ENCODE assay signal across 12 cellular contexts in the genomic region with DNA sequence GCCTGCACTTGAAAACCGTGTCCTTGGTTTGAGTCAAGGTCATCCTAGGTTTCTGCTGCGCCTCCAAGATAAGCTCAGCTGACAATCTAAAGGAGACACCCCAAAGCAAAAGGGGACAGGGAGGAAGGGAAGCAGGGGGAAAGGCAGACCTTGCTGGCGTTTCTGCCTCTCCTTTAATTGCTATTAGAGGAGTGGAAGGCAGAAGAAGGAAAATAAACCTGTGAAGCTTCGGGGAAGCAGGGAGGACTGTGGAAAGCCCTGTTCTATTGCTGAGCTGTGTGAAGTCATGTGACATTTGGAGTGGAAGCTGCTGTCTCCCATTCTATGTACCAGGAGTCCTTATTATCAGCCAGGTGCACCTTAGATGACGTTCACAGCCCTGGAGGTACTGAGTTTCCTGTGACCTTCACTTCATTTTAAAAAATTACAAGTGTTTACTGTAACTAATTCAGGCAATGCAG. TPM values are rescaled to one million over a fixed set of nuclear protein-coding genes. Genes with fewer than 3 reads are reported as not detected.
DNase-seq lines count a peak whose midpoint lies in the region; ATAC-seq, FAIRE-seq and TF ChIP-seq lines count a peak whose summit lies in the region.
"Had no signal": no experiment of that assay in that cellular context is flagged by ENCODE, and none has a peak within 500 bp of the region (broad histone marks: within the 10 kb centered on the region; RNA-seq: fewer than 3 reads in every experiment).

No MANE protein-coding gene starts in this region.

- peaks cover 4 to 9% of the 10 kb centered on the region in 2 experiments for H3K79me2 ChIP-seq in H1 (ENCODE audit: control insufficient read depth in 1 of 2, insufficient read depth in 2 of 2, low read length in 2 of 2)

- no peaks in the 10 kb centered on the region for H3K27me3 Mint-ChIP-seq in activated T-cell treated with anti-CD3 and anti-CD28 coated beads, Interleukin-2, amount 50 U/mL, for 24 hours

- H3K56ac ChIP-seq in H1 (replicated peaks; ENCODE audit: insufficient read length, low read depth, low read length) = no peak overlapping the region

- no peaks in the 10 kb centered on the region for H3K79me1 ChIP-seq in H1 (ENCODE audit: low read depth, low read length)

- no peak overlapping the region for H2BK5ac ChIP-seq in H1 (ENCODE audit: low read depth, low read length)

- peaks cover 9 to 20% (median 17%) of the 10 kb centered on the region in 4 experiments; a peak in 5 of 7 replicates for H3K4me1 ChIP-seq in H1 (replicated peaks in 1 of 4; ENCODE audit: control insufficient read depth in 3 of 4, insufficient read depth in 4 of 4, low read length in 3 of 4)
- peaks cover 8 to 32% (median 13%) of the 10 kb centered on the region in 4 donors for H3K4me1 ChIP-seq in stomach

- TF ChIP-seq POLR2A in H1 (IDR thresholded peaks at IDR 0.05; ENCODE audit: control extremely low read depth in 1 of 2, low read depth in 2 of 2, low read length in 2 of 2) = no peak
- TF ChIP-seq POLR2A in stomach (IDR thresholded peaks at IDR 0.05) = no peak

- TF ChIP-seq RAD21 in H1 (IDR thresholded peaks at IDR 0.05 in 1 of 2, conservative IDR thresholded peaks at IDR 0.05 in 1 of 2; ENCODE audit: low read depth in 2 of 2, low read length in 2 of 2) = no peak

- H2AFZ ChIP-seq in H1 (ENCODE audit: low read length) = peak overlapping the region; percentile 94

- H3K27me3 ChIP-seq in H1 (replicated peaks in 1 of 4; ENCODE audit: control insufficient read depth in 3 of 4, extremely low read depth in 1 of 4, insufficient read depth in 3 of 4, low read length in 3 of 4) (no peaks in the 10 kb centered on the region), stomach (no peaks in the 10 kb centered on the region)

- peaks cover 38% of the 10 kb centered on the region for H3K4me1 Mint-ChIP-seq in activated T-cell treated with anti-CD3 and anti-CD28 coated beads, Interleukin-2, amount 50 U/mL, for 24 hours (ENCODE audit: low read depth)

- no peak for ATAC-seq in GM18858 (IDR thresholded peaks at IDR 0.05; ENCODE audit: unreplicated experiment)

- no peaks in the 10 kb centered on the region for H4K20me1 ChIP-seq in H1 (replicated peaks in 1 of 2; ENCODE audit: control insufficient read depth in 1 of 2, insufficient read depth in 2 of 2, low read length in 2 of 2)

- 0 out of 2 replicates have a peak overlapping the region, but pooled peaks have one; percentile 30 for H2BK12ac ChIP-seq in H1 (ENCODE audit: low read depth, low read length)

- H2AK5ac ChIP-seq in H1 (ENCODE audit: low read depth, low read length) = no peak overlapping the region

- H3K27ac ChIP-seq in H1 (ENCODE audit: low read depth, low read length) (no peak overlapping the region), stomach (peak overlapping the region; percentile 44 to 99 (median 49)), RWPE1 (no peak overlapping the region)

- CTCF ChIA-PET in H1 (lab: Charles Lee; ENCODE audit: partially characterized antibody) = interaction anchor here (0.8 to 2.1 kb wide), 8 partner anchors 8 to 89 kb away, joined by 3 to 8 read pairs (median 4); no protein-coding TSS in a partner anchor
- CTCF ChIA-PET in RWPE1 (lab: Yijun Ruan, JAX) = interaction anchor here (0.7 kb wide), 1 partner anchor 27 kb away, joined by 5 read pairs; no protein-coding TSS in a partner anchor

- no peak for TF ChIP-seq EP300 in H1 (IDR thresholded peaks at IDR 0.05; ENCODE audit: borderline replicate concordance in 1 of 2, low read depth in 2 of 2, low read length in 2 of 2)
- TF ChIP-seq EP300 in stomach (IDR thresholded peaks at IDR 0.05) = no peak

- WGBS in H1 (ENCODE audit: extremely low coverage in 1 of 2, insufficient coverage in 1 of 2, insufficient read length in 1 of 2, insufficient replicate concordance in 2 of 2, low coverage in 1 of 2, low lambda C conversion rate in 2 of 2, missing lambda C conversion rate in 1 of 2), 2 experiments = 82% methylated on average over 5 of the region's 5 CpGs; no CpG with 5 or more reads in 1 of the 2 experiments
- 23 to 54% (median 38%) methylated on average over 5 of the region's 5 CpGs for WGBS in stomach, 5 donors

- no peak overlapping the region for H3K18ac ChIP-seq in H1 (ENCODE audit: extremely low read depth, low read length)

- H3K4me3 ChIP-seq in H1 (ENCODE audit: extremely low read depth in 1 of 4, insufficient read depth in 2 of 4, low read depth in 3 of 4, low read length in 4 of 4) (no peak overlapping the region), stomach (no peak overlapping the region)

- H2BK120ac ChIP-seq in H1 (replicated peaks; ENCODE audit: low read depth, low read length) = no peak overlapping the region

- no peak for TF ChIP-seq CTCF in H1 (IDR thresholded peaks at IDR 0.05; ENCODE audit: control extremely low read depth in 1 of 3, insufficient read depth in 1 of 3, low read depth in 1 of 3, low read length in 3 of 3)
- TF ChIP-seq CTCF in stomach (IDR thresholded peaks at IDR 0.05) = no peak
- TF ChIP-seq CTCF in RWPE1 (conservative IDR thresholded peaks at IDR 0.05; ENCODE audit: low read depth) = no peak

- no peak overlapping the region for H4K8ac ChIP-seq in H1 (ENCODE audit: extremely low read depth, insufficient read depth, low read length)

- H3K23ac ChIP-seq in H1 (ENCODE audit: insufficient read length) = no peak overlapping the region

- 0 out of 7 replicates have a peak overlapping the region, but pooled peaks of 1 of the 4 experiments have one; percentile 6 for H3K9ac ChIP-seq in H1 (replicated peaks in 1 of 4; ENCODE audit: extremely low read depth in 1 of 4, low read depth in 3 of 4, low read length in 3 of 4)

- POLR2A ChIA-PET in H1 (lab: Charles Lee; ENCODE audit: partially characterized antibody) (interaction anchor here (1.2 to 19.4 kb wide), 5 partner anchors 15 to 68 kb away, joined by 4 to 255 read pairs (median 87); partner anchors contain the start of gene CHD2), RWPE1 (lab: Yijun Ruan, JAX; ENCODE audit: low non-redundant PET) (no interaction called here)

- H2BK15ac ChIP-seq in H1 (ENCODE audit: low read length) = no peak overlapping the region; the same call in 1 of the 2 replicates

- peaks cover 0 to 2% (median 0%) of the 10 kb centered on the region in 4 experiments; a peak in 1 of 8 replicates for H3K36me3 ChIP-seq in H1 (ENCODE audit: control insufficient read depth in 2 of 4, insufficient read depth in 4 of 4, low read length in 3 of 4)
- H3K36me3 ChIP-seq in stomach = peaks cover 0 to 3% (median 0%) of the 10 kb centered on the region in 4 donors

- H3K14ac ChIP-seq in H1 (ENCODE audit: insufficient read length) = no peak overlapping the region

- no peak overlapping the region for H3K27ac Mint-ChIP-seq in activated T-cell treated with anti-CD3 and anti-CD28 coated beads, Interleukin-2, amount 50 U/mL, for 24 hours

- H3K23me2 ChIP-seq in H1 (ENCODE audit: low read depth, low read length) = peaks cover 2% of the 10 kb centered on the region; the same call in 1 of the 2 replicates

- H4K5ac ChIP-seq in H1 (ENCODE audit: insufficient read length, low read depth, low read length) = no peak overlapping the region

- H3K4me2 ChIP-seq in H1 (ENCODE audit: insufficient read depth in 1 of 2, low read depth in 2 of 2, low read length in 2 of 2) = no peak overlapping the region

- intact Hi-C loops in stomach (cut with DNase I; ENCODE audit: low total_unique reads) = no loop called here

- peaks cover 5% of the 10 kb centered on the region for H3K36me3 Mint-ChIP-seq in activated T-cell treated with anti-CD3 and anti-CD28 coated beads, Interleukin-2, amount 50 U/mL, for 24 hours (ENCODE audit: low read depth)

- no peak overlapping the region for H3K4ac ChIP-seq in H1 (replicated peaks; ENCODE audit: insufficient read length, low read depth, low read length)

- no peak for FAIRE-seq in H1 (lab: Jason Lieb, UNC)
- FAIRE-seq: TTC549 had no signal

- H3K9me3 Mint-ChIP-seq in activated T-cell treated with anti-CD3 and anti-CD28 coated beads, Interleukin-2, amount 50 U/mL, for 24 hours = no peaks in the 10 kb centered on the region

- peak; percentile 16 for DNase-seq in NCI-H2227 treated with DMSO at 0.1 percent for 48 hours (lab: John Stamatoyannopoulos, UW)
- DNase-seq in NCI-H2227 (lab: John Stamatoyannopoulos, UW; ENCODE audit: unreplicated experiment) = no peak
- DNase-seq in NCI-H345 (lab: John Stamatoyannopoulos, UW) = peak; percentile 55
- DNase-seq in H1 (ENCODE audit: low read depth in 1 of 2, low spot score in 2 of 2) = no peak
- no peak for DNase-seq in stomach
- no peak for DNase-seq in activated T-cell treated with anti-CD3 and anti-CD28 coated beads, Interleukin-2, amount 50 U/mL, for 24 hours
- no peak for DNase-seq in RWPE1 (ENCODE audit: low spot score)
- DNase-seq: amygdala; effector CD4-positive, alpha-beta T cell; posterior cingulate gyrus had no signal

- H3K4me3 Mint-ChIP-seq in activated T-cell treated with anti-CD3 and anti-CD28 coated beads, Interleukin-2, amount 50 U/mL, for 24 hours = no peak overlapping the region

- no peak overlapping the region for H4K91ac ChIP-seq in H1 (replicated peaks; ENCODE audit: insufficient read length, low read length)

- H3K9me3 ChIP-seq in H1 (ENCODE audit: insufficient read depth in 2 of 2, low read depth in 1 of 2, low read length in 1 of 2) (no peaks in the 10 kb centered on the region), stomach (no peaks in the 10 kb centered on the region)

- no peak overlapping the region for H2BK20ac ChIP-seq in H1 (ENCODE audit: low read length)

TF ChIP-seq in H1, 55 proteins besides CTCF, POLR2A, EP300 and RAD21 (continues in another document):
- no peak for TF ChIP-seq JUN (IDR thresholded peaks at IDR 0.05; ENCODE audit: low read depth, low read length)

RNA-seq across cellular contexts. Expression of gene CHD2, which starts 21.5 kb away (rescaled TPM):
- total RNA-seq in H1 (2021; fragmentation: NEBNext Ultra II Directional; extraction: Animal tissue kit (Norgen Biotek cat#: 25700)) = 70.0 and 75.9 TPM in 2 replicates
- polyA plus RNA-seq in H1 (2011; rRNA removed) (28.8 and 45.7 TPM in 2 replicates), stomach (10 to 100 TPM; 21.5 to 29.5 (median 23.5) TPM)
- 46.3 TPM for polyA plus RNA-seq in H1 (2011; cell fraction: cytosol; rRNA removed)
- 145 TPM for polyA plus RNA-seq in H1 (2011; cell fraction: nucleus; rRNA removed)
- 34.2 to 46.0 TPM (median 42.9 TPM) in 4 replicates for polyA plus RNA-seq in H1 (2012, experiment 1 of 2)
- 3.4 TPM for polyA plus RNA-seq in H1 (2012, experiment 2 of 2)
- 49.2 TPM for polyA plus RNA-seq in H1 (2013, experiment 1 of 2)
- 36.7 TPM for polyA plus RNA-seq in H1 (2013, experiment 2 of 2)
- 72.5 and 82.6 TPM in 2 replicates for polyA minus RNA-seq in H1 (2011; rRNA and poly(A)+ RNA removed)
- 53.7 TPM for polyA minus RNA-seq in H1 (2011; cell fraction: cytosol; rRNA and poly(A)+ RNA removed)
- 250 TPM for polyA minus RNA-seq in H1 (2011; cell fraction: nucleus; rRNA and poly(A)+ RNA removed)
- total RNA-seq in stomach = 100 to 1,000 TPM; 124 to 833 (median 164) TPM

Comparison
In these comparisons a context has a peak if more than half of its experiments do, and no peak if none do; other contexts are left out.
1. DNase-seq: peak in NCI-H2227 treated with DMSO at 0.1 percent for 48 hours (single experiment) and NCI-H345 (single experiment); none in NCI-H2227 (single experiment), H1 (0 of 2), stomach (single experiment), activated T-cell treated with anti-CD3 and anti-CD28 coated beads, Interleukin-2, amount 50 U/mL, for 24 hours (single experiment) and RWPE1 (single experiment).
2. H3K27ac ChIP-seq: peak in stomach (5 of 5); none in H1 (single experiment) and RWPE1 (single experiment).